8 cellular contexts compared by ENCODE assay signal in genomic region chr5:181223041-181223728, GRCh38. TPM values are rescaled to one million over a fixed set of nuclear protein-coding genes. Genes with fewer than 3 reads are reported as not detected.
A peak's percentile ranks its signal among the peaks of the same experiment; 100 is the strongest.
DNase-seq lines count a peak whose midpoint lies in the region; ATAC-seq lines count a peak whose summit lies in the region.

TRIM41 (plus strand) TSS chr5:181223281; CDS start chr5:181224000, 719 bp downstream.

- H3K27ac Mint-ChIP-seq in immature natural killer cell = peak within 1 kb of the TSS; percentile 96 to 100 (median 98)

- peak within 1 kb of the TSS; percentile 88 to 96 (median 95) for H3K4me3 Mint-ChIP-seq in immature natural killer cell

- peak; percentile 50 for ATAC-seq in GM18519 (IDR thresholded peaks at IDR 0.05; ENCODE audit: low FRiP score, unreplicated experiment)
- peak; percentile 66 for ATAC-seq in HG03039 (IDR thresholded peaks at IDR 0.05; ENCODE audit: unreplicated experiment)

- H3K27me3 Mint-ChIP-seq in immature natural killer cell (ENCODE audit: low read depth in 3 of 3) = peaks cover 39 to 54% (median 42%) of the 10 kb centered on the region in 3 donors

- DNase-seq in T follicular helper cell (ENCODE audit: low read depth) (peak; percentile 93), brain pericyte (ENCODE audit: low read depth, low spot score) (peak; percentile 90), immature natural killer cell (peak; percentile 99), SIG-M5 treated with dmso at 0.1 percent for 504 hours (lab: John Stamatoyannopoulos, UW; ENCODE audit: unreplicated experiment) (no peak), cortex of kidney (lab: John Stamatoyannopoulos, UW) (no peak)
- peak; percentile 97 for DNase-seq in stimulated activated CD4-positive, alpha-beta T cell treated with anti-CD3 and anti-CD28 coated beads, Interleukin-12 subunit alpha, Interleukin-12 subunit beta, amount 100 ng/mL, for 4 hours

- H3K36me3 Mint-ChIP-seq in immature natural killer cell = no peaks in the 10 kb centered on the region

- H3K4me1 Mint-ChIP-seq in immature natural killer cell = peaks cover 58 to 62% of the 10 kb centered on the region in 2 donors

- H3K9me3 Mint-ChIP-seq in immature natural killer cell = peaks cover 0 to 10% (median 5%) of the 10 kb centered on the region in 6 donors

RNA-seq across cellular contexts. Expression of gene TRIM41, which starts in this region (rescaled TPM):
- polyA plus RNA-seq in immature natural killer cell = 1 to 10 TPM in 2 of 3 donors, under 1 TPM in 1; 0.80 to 2.3 (median 1.7) TPM

Comparison
In these comparisons a context has a peak if more than half of its experiments do, and no peak if none do; other contexts are left out.
1. DNase-seq: peak in T follicular helper cell (single experiment), brain pericyte (single experiment), immature natural killer cell (3 of 3) and stimulated activated CD4-positive, alpha-beta T cell treated with anti-CD3 and anti-CD28 coated beads, Interleukin-12 subunit alpha, Interleukin-12 subunit beta, amount 100 ng/mL, for 4 hours (single experiment); none in SIG-M5 treated with dmso at 0.1 percent for 504 hours (single experiment) and cortex of kidney (single experiment).